Comparison of ENCODE assay signal across 20 cellular contexts in genomic region chr3:73419993-73420392, GRCh38.
A peak's percentile ranks its signal among the peaks of the same experiment; 100 is the strongest.
DNase-seq lines count a peak whose midpoint lies in the region; ATAC-seq and TF ChIP-seq lines count a peak whose summit lies in the region.
"Had no signal": no experiment of that assay in that cellular context is flagged by ENCODE, and none has a peak within 500 bp of the region (broad histone marks: within the 10 kb centered on the region; RNA-seq: fewer than 3 reads in every experiment).

No MANE protein-coding gene starts in this region.

- H3K9ac ChIP-seq in skeletal muscle satellite cell (ENCODE audit: low read depth, low read length): peak overlapping the region; percentile 7

- peak overlapping the region; percentile 11 to 50 for H3K27ac ChIP-seq in ascending aorta
- H3K27ac ChIP-seq in substantia nigra (ENCODE audit: low read depth, low read length, poor library complexity, severe bottlenecking): no peak overlapping the region
- H3K27ac ChIP-seq: colonic mucosa, pancreas had no signal

- H3K4me1 ChIP-seq in ascending aorta: peaks cover 0 to 28% of the 10 kb centered on the region in 2 donors
- peaks cover 18% of the 10 kb centered on the region for H3K4me1 ChIP-seq in skeletal muscle satellite cell (ENCODE audit: control insufficient read depth, insufficient read depth, low read length)
- H3K4me1 ChIP-seq: colonic mucosa, pancreas had no signal

- no peak for TF ChIP-seq CTCF in ascending aorta (IDR thresholded peaks at IDR 0.05)

- H3K4me2 ChIP-seq in skeletal muscle satellite cell (ENCODE audit: low read length): peak overlapping the region; percentile 73

- DNase-seq in AG20443 (ENCODE audit: low spot score) (peak; percentile 29), ascending aorta (ENCODE audit: low spot score in 2 of 2) (no peak), left ventricle myocardium superior (no peak), NCI-H2171 treated with DMSO at 0.1 percent for 48 hours (lab: John Stamatoyannopoulos, UW) (no peak), hepatic stellate cell (ENCODE audit: low spot score) (no peak), substantia nigra (lab: John Stamatoyannopoulos, UW) (no peak), NCI-H1105 treated with DMSO at 0.1 percent for 48 hours (lab: John Stamatoyannopoulos, UW) (no peak)
- DNase-seq: activated CD4-positive, alpha-beta T cell treated with anti-CD3 and anti-CD28 coated beads for 48 hours; activated CD8-positive, alpha-beta memory T cell treated with anti-CD3 and anti-CD28 coated beads, Interleukin-2, amount 50 U/mL, for 48 hours; activated gamma-delta T cell treated with Interleukin-2 at 50 U/mL for 16 hours; CD8-positive, alpha-beta T cell; colonic mucosa; DND-41; KBM-7; NCI-H1930; pancreas; small intestine; stimulated activated CD4-positive, alpha-beta T cell treated with anti-CD3 and anti-CD28 coated beads, Interleukin-4, amount 100 ng/mL, for 4 hours had no signal

- peak; percentile 36 for ATAC-seq in left ventricle myocardium superior
- ATAC-seq: CD8-positive, alpha-beta T cell; left lobe of liver had no signal

- H3K4me3 ChIP-seq in ascending aorta (peak overlapping the region in 1 of 2 donors; percentile 10), skeletal muscle satellite cell (ENCODE audit: low read length) (peak overlapping the region; percentile 27)
- H3K4me3 ChIP-seq: colonic mucosa, pancreas had no signal

- H3K36me3 ChIP-seq in ascending aorta (no peaks in the 10 kb centered on the region), skeletal muscle satellite cell (ENCODE audit: insufficient read depth, low read length) (no peaks in the 10 kb centered on the region)
- H3K36me3 ChIP-seq: colonic mucosa, pancreas had no signal

- H3K9me3 ChIP-seq in ascending aorta: no peaks in the 10 kb centered on the region
- H3K9me3 ChIP-seq in skeletal muscle satellite cell (replicated peaks; ENCODE audit: low read length): no peaks in the 10 kb centered on the region
- H3K9me3 ChIP-seq: colonic mucosa, pancreas had no signal

- H3K27me3 ChIP-seq in ascending aorta: no peaks in the 10 kb centered on the region
- no peaks in the 10 kb centered on the region for H3K27me3 ChIP-seq in skeletal muscle satellite cell (ENCODE audit: control insufficient read depth, insufficient read depth, low read length)
- H3K27me3 ChIP-seq: colonic mucosa, pancreas had no signal

- intact Hi-C loops in ascending aorta (cut with DNase I): loop anchor here (5.0 kb wide), 1 partner anchor 997 kb away; no protein-coding TSS in a partner anchor
- intact Hi-C loops in left ventricle myocardium superior (cut with micrococcal nuclease): no loop called here
